ENCODE assay signal across 8 cellular contexts in the genomic region with DNA sequence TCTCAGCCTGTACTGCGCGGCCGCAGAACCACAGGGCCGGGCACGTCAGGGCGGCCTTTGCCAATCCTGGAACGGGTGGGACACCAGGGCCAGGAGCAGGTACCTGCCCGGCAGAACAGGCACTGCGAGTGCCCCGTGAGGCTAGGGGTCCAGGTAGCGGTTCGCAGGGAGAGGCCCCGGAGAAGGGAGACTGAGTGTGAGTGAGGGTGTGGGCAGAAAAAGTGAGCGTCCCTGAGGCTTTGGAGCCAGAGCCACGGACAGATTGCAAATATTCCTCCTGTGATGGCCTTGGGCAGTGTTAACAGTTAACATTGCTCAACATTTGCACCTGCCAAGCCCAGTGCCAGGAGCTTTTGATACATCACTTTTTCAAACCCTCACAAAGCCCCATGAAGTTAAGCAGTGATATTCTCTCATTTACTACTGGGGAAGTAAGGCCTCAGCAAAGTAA. TPM values are rescaled to one million over a fixed set of nuclear protein-coding genes. Genes with fewer than 3 reads are reported as not detected.
DNase-seq lines count a peak whose midpoint lies in the region; ATAC-seq, FAIRE-seq and TF ChIP-seq lines count a peak whose summit lies in the region.

No MANE protein-coding gene starts in this region.

- no peak overlapping the region for H3K9ac ChIP-seq in GM12878 (ENCODE audit: control insufficient read depth, insufficient read depth, low read length)

- 67% methylated on average over 15 of the region's 15 CpGs for WGBS in GM12878 (ENCODE audit: insufficient coverage, insufficient replicate concordance, low lambda C conversion rate, missing lambda C conversion rate)
- WGBS in stomach, 5 donors = 11 to 47% (median 17%) methylated on average over 9 to 15 of the region's 15 CpGs

- no peaks in the 10 kb centered on the region for H3K27me3 ChIP-seq in GM12878 (replicated peaks in 1 of 2; ENCODE audit: control insufficient read depth in 2 of 2, insufficient read depth in 2 of 2, low read length in 1 of 2)
- H3K27me3 ChIP-seq in left lung = peaks cover 0 to 16% of the 10 kb centered on the region in 2 donors
- no peaks in the 10 kb centered on the region for H3K27me3 ChIP-seq in stomach

- CTCF ChIA-PET in GM12878 (lab: Yijun Ruan, JAX) = interaction anchor here (1.0 kb wide), 1 partner anchor 59 kb away, joined by 3 read pairs; no protein-coding TSS in a partner anchor

- no peak for TF ChIP-seq RAD21 in GM12878 (IDR thresholded peaks at IDR 0.05; ENCODE audit: insufficient read depth, low read depth, low read length)

- peak overlapping the region; percentile 70; the same call in 1 of the 2 replicates for H3K4me2 ChIP-seq in GM12878 (ENCODE audit: control insufficient read depth, insufficient read depth)

- H3K4me3 ChIP-seq in GM12878 (no peak overlapping the region), left lung (peak overlapping the region; percentile 29 to 33), stomach (peak overlapping the region; percentile 47 to 58 (median 50))

- SMC1A ChIA-PET in GM12878 (lab: Charles Lee; ENCODE audit: uncharacterized antibody, unreplicated experiment) = interaction anchor here (0.7 kb wide), 1 partner anchor 1022 kb away, joined by 3 read pairs; no protein-coding TSS in a partner anchor

- H3K36me3 ChIP-seq in GM12878 (ENCODE audit: control insufficient read depth in 2 of 2, insufficient read depth in 2 of 2, low read length in 1 of 2) (no peaks in the 10 kb centered on the region; a peak in 1 of 4 replicates), left lung (peaks cover 0 to 39% of the 10 kb centered on the region in 2 donors), stomach (peaks cover 22 to 42% (median 39%) of the 10 kb centered on the region in 4 donors)

- TF ChIP-seq EP300 in GM12878 (IDR thresholded peaks at IDR 0.05; ENCODE audit: borderline replicate concordance in 1 of 2, control insufficient read depth in 1 of 2, low read depth in 2 of 2, low read length in 2 of 2) (no peak), stomach (IDR thresholded peaks at IDR 0.05) (no peak)

- H2AFZ ChIP-seq in GM12878 (ENCODE audit: control insufficient read depth, low read depth, low read length) = no peak overlapping the region

- no peak for TF ChIP-seq POLR2A in GM12878 (IDR thresholded peaks at IDR 0.05; ENCODE audit: low read depth, low read length)
- no peak for TF ChIP-seq POLR2A in stomach (IDR thresholded peaks at IDR 0.05)
- no peak for TF ChIP-seq POLR2A in H54 (IDR thresholded peaks at IDR 0.05; ENCODE audit: low read depth, low read length)

- in situ Hi-C loops in GM12878 (cut with MboI) = no loop called here

- ATAC-seq in GM12878 = no peak; the same call in 2 of the 3 replicates
- peak; percentile 8 for ATAC-seq in left lung
- ATAC-seq in HG02759 (IDR thresholded peaks at IDR 0.05; ENCODE audit: unreplicated experiment) = no peak

- H3K27ac ChIP-seq in GM12878 (ENCODE audit: control insufficient read depth, insufficient read depth) (no peak overlapping the region), left lung (no peak overlapping the region), stomach (peak overlapping the region; percentile 35 to 87 (median 73))

- no peaks in the 10 kb centered on the region for H3K9me3 ChIP-seq in GM12878 (replicated peaks; ENCODE audit: control insufficient read depth, insufficient read depth, low read length)
- H3K9me3 ChIP-seq in left lung = no peaks in the 10 kb centered on the region
- no peaks in the 10 kb centered on the region for H3K9me3 ChIP-seq in stomach

- intact Hi-C loops in GM12878 (cut with micrococcal nuclease; ENCODE audit: unreplicated experiment) (no loop called here), left lung (cut with DNase I) (no loop called here), stomach (cut with DNase I; ENCODE audit: low total_unique reads) (no loop called here)

- DNase-seq in DMS 273 (lab: John Stamatoyannopoulos, UW; ENCODE audit: unreplicated experiment) (peak; percentile 55), DMS 273 treated with DMSO at 0.1 percent for 48 hours (lab: John Stamatoyannopoulos, UW) (no peak), GM12878 (ENCODE audit: low read depth, low spot score) (no peak), left lung (no peak), stomach (no peak), H54 (ENCODE audit: insufficient read length, low spot score) (no peak), NCI-H510A treated with DMSO at 0.1 percent for 48 hours (lab: John Stamatoyannopoulos, UW) (no peak)

- H3K79me2 ChIP-seq in GM12878 (ENCODE audit: control insufficient read depth, insufficient read depth, low read length) = no peaks in the 10 kb centered on the region

- no peak for FAIRE-seq in GM12878 (lab: Jason Lieb, UNC)
- no peak for FAIRE-seq in H54 (lab: Jason Lieb, UNC)

- no peaks in the 10 kb centered on the region for H4K20me1 ChIP-seq in GM12878 (ENCODE audit: control insufficient read depth, insufficient read depth)

- TF ChIP-seq CTCF in GM12878 (IDR thresholded peaks at IDR 0.05 in 2 of 3, conservative IDR thresholded peaks at IDR 0.05 in 1 of 3; ENCODE audit: control insufficient read depth in 2 of 3, extremely low read depth in 1 of 3, insufficient read depth in 1 of 3, low read depth in 3 of 3, low read length in 3 of 3) (no peak), left lung (IDR thresholded peaks at IDR 0.05) (no peak), stomach (IDR thresholded peaks at IDR 0.05) (no peak)

- RAD21 ChIA-PET in GM12878 (lab: Charles Lee; ENCODE audit: unreplicated experiment) = no interaction called here

- POLR2A ChIA-PET in GM12878 (lab: Charles Lee) = no interaction called here

- H3K4me1 ChIP-seq in GM12878 (ENCODE audit: control insufficient read depth, insufficient read depth, low read length) (no peaks in the 10 kb centered on the region), left lung (peaks cover 12 to 20% of the 10 kb centered on the region in 2 donors), stomach (peaks cover 11 to 42% (median 21%) of the 10 kb centered on the region in 4 donors)

- BruUV-seq in GM12878 (replicated peaks; lab: Mats Ljungman, UMichigan) = no TSS peak

RNA-seq across cellular contexts. Expression of gene GNMT, which starts 0.5 kb away (rescaled TPM):
- 0.86 and 1.1 TPM in 2 replicates for total RNA-seq in GM12878 (2013; cell fraction: nucleolus; rRNA removed)
- total RNA-seq in GM12878 (2014; rRNA removed) = 0.16 and 0.62 TPM in 2 replicates
- 0.67 and 0.83 TPM in 2 replicates for total RNA-seq in GM12878 (2014; rRNA removed; fragmentation: Illumina TruSeq; extraction: Trizol)
- total RNA-seq in GM12878 (2021) = 0.74 and 1.2 TPM in 2 replicates
- polyA plus RNA-seq in GM12878 (2011; ENCODE audit: low read depth) = 0.38 TPM
- polyA plus RNA-seq in GM12878 (2011; rRNA removed) = 0.33 and 0.45 TPM in 2 replicates
- 0.60 and 1.1 TPM in 2 replicates for polyA plus RNA-seq in GM12878 (2011; cell fraction: cytosol; rRNA removed)
- 3.7 and 5.3 TPM in 2 replicates for polyA plus RNA-seq in GM12878 (2011; cell fraction: nucleus; rRNA removed)
- polyA plus RNA-seq in GM12878 (2012) = 0.39 and 0.74 TPM in 2 replicates
- 1.1 TPM in 1 of 2 replicates, not detected in the other for polyA plus RNA-seq in GM12878 (2014; fragmentation: Illumina TruSeq; extraction: Trizol)
- under 1 TPM; 0.35 TPM for polyA plus RNA-seq in GM12878 (2014; fragmentation: Nextera tagmentation; extraction: Ambion mirVana)
- polyA plus RNA-seq in GM12878 (2014; rRNA removed) = 0.27 and 0.77 TPM in 2 replicates
- under 1 TPM; 0.36 to 0.42 TPM for polyA plus RNA-seq in GM12878 (2016; fragmentation: Nextera tagmentation; extraction: Ambion mirVana)
- polyA minus RNA-seq in GM12878 (2011; rRNA and poly(A)+ RNA removed) = 0.26 TPM in 1 of 2 replicates, not detected in the other
- polyA minus RNA-seq in GM12878 (2011; cell fraction: cytosol; rRNA and poly(A)+ RNA removed) = not detected in 2 replicates
- 0.36 TPM in 1 of 2 replicates, not detected in the other for polyA minus RNA-seq in GM12878 (2011; cell fraction: nucleus; rRNA and poly(A)+ RNA removed)
- 1 to 10 TPM in 1 of 2 donors, under 1 TPM in 1; 0.86 to 1.0 TPM for total RNA-seq in left lung
- 10 to 100 TPM in 1 of 5 donors, 1 to 10 TPM in 1, under 1 TPM in 1, not detected in 2; 0.45 to 21.3 (median 1.8) TPM for total RNA-seq in stomach
- 100 to 1,000 TPM in 1 of 3 donors, 10 to 100 TPM in 2; 14.4 to 121 (median 73.2) TPM for polyA plus RNA-seq in stomach

RNA-seq across cellular contexts. Expression of gene PEX6, which starts 17.9 kb away (rescaled TPM):
- 8.3 and 10.1 TPM in 2 replicates for total RNA-seq in GM12878 (2013; cell fraction: nucleolus; rRNA removed)
- total RNA-seq in GM12878 (2014; rRNA removed) = 19.3 and 19.4 TPM in 2 replicates
- 6.2 and 6.4 TPM in 2 replicates for total RNA-seq in GM12878 (2014; rRNA removed; fragmentation: Illumina TruSeq; extraction: Trizol)
- 20.3 and 21.1 TPM in 2 replicates for total RNA-seq in GM12878 (2021)
- polyA plus RNA-seq in GM12878 (2011; ENCODE audit: low read depth) = 5.8 TPM
- polyA plus RNA-seq in GM12878 (2011; rRNA removed) = 2.0 and 3.1 TPM in 2 replicates
- polyA plus RNA-seq in GM12878 (2011; cell fraction: cytosol; rRNA removed) = 4.1 and 4.8 TPM in 2 replicates
- 22.3 and 23.6 TPM in 2 replicates for polyA plus RNA-seq in GM12878 (2011; cell fraction: nucleus; rRNA removed)
- 12.1 and 14.5 TPM in 2 replicates for polyA plus RNA-seq in GM12878 (2012)
- polyA plus RNA-seq in GM12878 (2014; fragmentation: Illumina TruSeq; extraction: Trizol) = 3.1 and 6.1 TPM in 2 replicates
- polyA plus RNA-seq in GM12878 (2014; fragmentation: Nextera tagmentation; extraction: Ambion mirVana) = 1 to 10 TPM in 1 of 2 experiments, under 1 TPM in 1; 0.39 to 1.2 TPM
- 14.6 and 16.3 TPM in 2 replicates for polyA plus RNA-seq in GM12878 (2014; rRNA removed)
- polyA plus RNA-seq in GM12878 (2016; fragmentation: Nextera tagmentation; extraction: Ambion mirVana) = 1 to 10 TPM; 9.4 to 9.5 TPM
- polyA minus RNA-seq in GM12878 (2011; rRNA and poly(A)+ RNA removed) = 3.0 and 7.0 TPM in 2 replicates
- polyA minus RNA-seq in GM12878 (2011; cell fraction: cytosol; rRNA and poly(A)+ RNA removed) = 2.9 and 3.2 TPM in 2 replicates
- 4.2 and 7.2 TPM in 2 replicates for polyA minus RNA-seq in GM12878 (2011; cell fraction: nucleus; rRNA and poly(A)+ RNA removed)
- 10 to 100 TPM; 23.2 to 25.2 TPM for total RNA-seq in left lung
- 100 to 1,000 TPM in 1 of 5 donors, 10 to 100 TPM in 2, 1 to 10 TPM in 2; 5.5 to 118 (median 23.9) TPM for total RNA-seq in stomach
- 10 to 100 TPM; 13.0 to 16.4 (median 15.1) TPM for polyA plus RNA-seq in stomach

RNA-seq across cellular contexts. Expression of gene PPP2R5D, which starts 23.3 kb away (rescaled TPM):
- total RNA-seq in GM12878 (2013; cell fraction: nucleolus; rRNA removed) = 13.9 and 14.5 TPM in 2 replicates
- total RNA-seq in GM12878 (2014; rRNA removed) (34.3 and 36.2 TPM in 2 replicates), GM12878 (2014; rRNA removed; fragmentation: Illumina TruSeq; extraction: Trizol) (23.8 and 24.7 TPM in 2 replicates), GM12878 (2021) (29.5 and 31.0 TPM in 2 replicates), left lung (10 to 100 TPM; 30.0 to 35.0 TPM), stomach (100 to 1,000 TPM in 1 of 5 donors, 10 to 100 TPM in 4; 19.6 to 517 (median 40.6) TPM)
- polyA plus RNA-seq in GM12878 (2011; ENCODE audit: low read depth) = 14.8 TPM
- polyA plus RNA-seq in GM12878 (2011; rRNA removed) (35.4 and 56.0 TPM in 2 replicates), GM12878 (2014; fragmentation: Illumina TruSeq; extraction: Trizol) (59.0 and 68.0 TPM in 2 replicates), GM12878 (2014; fragmentation: Nextera tagmentation; extraction: Ambion mirVana) (1 to 10 TPM; 1.5 to 1.6 TPM), GM12878 (2014; rRNA removed) (29.4 and 29.7 TPM in 2 replicates), GM12878 (2016; fragmentation: Nextera tagmentation; extraction: Ambion mirVana) (10 to 100 TPM; 42.6 to 43.4 TPM), stomach (10 to 100 TPM; 21.0 to 23.7 (median 21.5) TPM)
- polyA plus RNA-seq in GM12878 (2011; cell fraction: cytosol; rRNA removed) = 63.8 and 88.0 TPM in 2 replicates
- 46.7 and 59.2 TPM in 2 replicates for polyA plus RNA-seq in GM12878 (2011; cell fraction: nucleus; rRNA removed)
- polyA plus RNA-seq in GM12878 (2012) = 20.3 and 23.4 TPM in 2 replicates
- polyA minus RNA-seq in GM12878 (2011; rRNA and poly(A)+ RNA removed) = 67.4 and 71.5 TPM in 2 replicates
- polyA minus RNA-seq in GM12878 (2011; cell fraction: cytosol; rRNA and poly(A)+ RNA removed) = 17.0 and 22.4 TPM in 2 replicates
- 7.9 and 11.9 TPM in 2 replicates for polyA minus RNA-seq in GM12878 (2011; cell fraction: nucleus; rRNA and poly(A)+ RNA removed)

RNA-seq across cellular contexts. Expression of gene CNPY3, which starts 31.8 kb away (rescaled TPM):
- 47.0 and 48.5 TPM in 2 replicates for total RNA-seq in GM12878 (2013; cell fraction: nucleolus; rRNA removed)
- total RNA-seq in GM12878 (2014; rRNA removed) (54.8 and 54.9 TPM in 2 replicates), GM12878 (2014; rRNA removed; fragmentation: Illumina TruSeq; extraction: Trizol) (49.2 and 51.3 TPM in 2 replicates), GM12878 (2021) (87.3 and 87.9 TPM in 2 replicates), left lung (10 to 100 TPM; 71.4 to 74.1 TPM), stomach (10 to 100 TPM in 4 of 5 donors, 1 to 10 TPM in 1; 2.2 to 45.5 (median 30.3) TPM)
- polyA plus RNA-seq in GM12878 (2011; ENCODE audit: low read depth) = 53.9 TPM
- polyA plus RNA-seq in GM12878 (2011; rRNA removed) (51.1 and 64.8 TPM in 2 replicates), GM12878 (2014; fragmentation: Illumina TruSeq; extraction: Trizol) (38.9 and 82.4 TPM in 2 replicates), GM12878 (2014; fragmentation: Nextera tagmentation; extraction: Ambion mirVana) (10 to 100 TPM in 1 of 2 experiments, 1 to 10 TPM in 1; 7.2 to 14.6 TPM), GM12878 (2014; rRNA removed) (85.7 and 93.8 TPM in 2 replicates), GM12878 (2016; fragmentation: Nextera tagmentation; extraction: Ambion mirVana) (100 to 1,000 TPM in 1 of 2 experiments, 10 to 100 TPM in 1; 99.9 to 102 TPM), stomach (10 to 100 TPM; 21.7 to 33.7 (median 25.8) TPM)
- 75.2 and 92.2 TPM in 2 replicates for polyA plus RNA-seq in GM12878 (2011; cell fraction: cytosol; rRNA removed)
- polyA plus RNA-seq in GM12878 (2011; cell fraction: nucleus; rRNA removed) = 63.7 and 69.2 TPM in 2 replicates
- 77.2 and 87.5 TPM in 2 replicates for polyA plus RNA-seq in GM12878 (2012)
- 49.2 and 69.5 TPM in 2 replicates for polyA minus RNA-seq in GM12878 (2011; rRNA and poly(A)+ RNA removed)
- 20.2 and 23.6 TPM in 2 replicates for polyA minus RNA-seq in GM12878 (2011; cell fraction: cytosol; rRNA and poly(A)+ RNA removed)
- polyA minus RNA-seq in GM12878 (2011; cell fraction: nucleus; rRNA and poly(A)+ RNA removed) = 12.0 and 26.0 TPM in 2 replicates

RNA-seq across cellular contexts. Expression of gene PTCRA, which starts 45.2 kb away (rescaled TPM):
- 0.67 TPM in 1 of 2 replicates, not detected in the other for total RNA-seq in GM12878 (2013; cell fraction: nucleolus; rRNA removed)
- total RNA-seq in GM12878 (2014; rRNA removed) (0.54 TPM in 1 of 2 replicates, not detected in the other), GM12878 (2014; rRNA removed; fragmentation: Illumina TruSeq; extraction: Trizol) (0.18 and 0.23 TPM in 2 replicates), GM12878 (2021) (0.24 and 0.44 TPM in 2 replicates), left lung (1 to 10 TPM; 2.0 to 2.1 TPM), stomach (not detected)
- 0.39 TPM for polyA plus RNA-seq in GM12878 (2011; ENCODE audit: low read depth)
- polyA plus RNA-seq in GM12878 (2011; rRNA removed) (not detected in 2 replicates), GM12878 (2014; fragmentation: Illumina TruSeq; extraction: Trizol) (0.10 TPM in 1 of 2 replicates, not detected in the other), GM12878 (2014; fragmentation: Nextera tagmentation; extraction: Ambion mirVana) (under 1 TPM in 1 of 2 experiments, not detected in 1; 0.14 TPM), GM12878 (2014; rRNA removed) (0.16 and 1.1 TPM in 2 replicates), GM12878 (2016; fragmentation: Nextera tagmentation; extraction: Ambion mirVana) (under 1 TPM in 1 of 2 experiments, not detected in 1; 0.20 TPM), stomach (not detected)
- not detected in 2 replicates for polyA plus RNA-seq in GM12878 (2011; cell fraction: cytosol; rRNA removed)
- polyA plus RNA-seq in GM12878 (2011; cell fraction: nucleus; rRNA removed) = not detected in 2 replicates
- 0.60 and 1.5 TPM in 2 replicates for polyA plus RNA-seq in GM12878 (2012)
- not detected in 2 replicates for polyA minus RNA-seq in GM12878 (2011; rRNA and poly(A)+ RNA removed)
- polyA minus RNA-seq in GM12878 (2011; cell fraction: cytosol; rRNA and poly(A)+ RNA removed) = not detected in 2 replicates
- not detected in 2 replicates for polyA minus RNA-seq in GM12878 (2011; cell fraction: nucleus; rRNA and poly(A)+ RNA removed)

Comparison
In these comparisons a context has a peak if more than half of its experiments do, and no peak if none do; other contexts are left out.
1. H3K27ac ChIP-seq: peak in stomach (5 of 5); none in GM12878 (single experiment) and left lung (0 of 2).